ENCODE assay signal across 1 cellular context in genomic region chr14:99548871-99549270, GRCh38.
TF ChIP-seq lines count a peak whose summit lies in the region.

No MANE protein-coding gene starts in this region.

TF ChIP-seq in GM23338, 12 proteins besides CTCF, POLR2A, EP300 and RAD21 (continued from another document):
- TF ChIP-seq ZNF462 (CRISPR knock-in tag; IDR thresholded peaks at IDR 0.05) (no peak), REST (IDR thresholded peaks at IDR 0.05; ENCODE audit: unreplicated experiment) (no peak), CREB1 (CRISPR knock-in tag; IDR thresholded peaks at IDR 0.05; ENCODE audit: low read depth) (no peak), NANOG (IDR thresholded peaks at IDR 0.05; ENCODE audit: borderline replicate concordance) (no peak)
